In genomic region chr15:81000144-81000625, GRCh38 we compare ENCODE assay signal across 8 cellular contexts. TPM values are rescaled to one million over a fixed set of nuclear protein-coding genes. Genes with fewer than 3 reads are reported as not detected.
DNase-seq lines count a peak whose midpoint lies in the region; ATAC-seq and TF ChIP-seq lines count a peak whose summit lies in the region.

No MANE protein-coding gene starts in this region.

- TF ChIP-seq CTCF in AG04450 (IDR thresholded peaks at IDR 0.05; ENCODE audit: low read depth, low read length) (no peak), HFF-Myc (IDR thresholded peaks at IDR 0.05; ENCODE audit: low read depth, low read length, missing control alignments) (no peak), hepatocyte (IDR thresholded peaks at IDR 0.05; ENCODE audit: poor library complexity) (no peak)

- H3K36me3 Mint-ChIP-seq in activated naive CD4-positive, alpha-beta T cell treated with anti-CD3 and anti-CD28 coated beads, Interleukin-2, amount 50 U/mL, for 72 hours, result peaks cover 4 to 6% of the 10 kb centered on the region in 2 donors

- H4K20me1 ChIP-seq in hepatocyte (ENCODE audit: insufficient read depth, poor library complexity, severe bottlenecking), result peaks cover 14% of the 10 kb centered on the region

- 6% methylated on average over 21 of the region's 21 CpGs for WGBS in hepatocyte (ENCODE audit: low lambda C conversion rate, missing lambda C conversion rate)

- H3K27ac Mint-ChIP-seq in activated naive CD4-positive, alpha-beta T cell treated with anti-CD3 and anti-CD28 coated beads, Interleukin-2, amount 50 U/mL, for 72 hours, result peak overlapping the region; percentile 92 to 98

- POLR2A ChIA-PET in AG04450 (lab: Yijun Ruan, JAX), result interaction anchor here (1.2 kb wide), 1 partner anchor 9 kb away, joined by 13 read pairs; no protein-coding TSS in a partner anchor

- no peaks in the 10 kb centered on the region for H3K27me3 ChIP-seq in AG04450 (ENCODE audit: control insufficient read depth, insufficient read depth, low read length)
- H3K27me3 ChIP-seq in hepatocyte, result no peaks in the 10 kb centered on the region
- no peaks in the 10 kb centered on the region for H3K27me3 ChIP-seq in skeletal muscle satellite cell (ENCODE audit: control insufficient read depth, insufficient read depth, low read length)

- H3K79me2 ChIP-seq in hepatocyte, result peaks cover 33% of the 10 kb centered on the region

- H3K9ac ChIP-seq in skeletal muscle satellite cell (ENCODE audit: low read depth, low read length), result peak overlapping the region; percentile 96

- H3K9me3 ChIP-seq in AG04450 (ENCODE audit: control insufficient read depth, insufficient read depth, low read length), result peaks cover 13% of the 10 kb centered on the region
- no peaks in the 10 kb centered on the region for H3K9me3 ChIP-seq in hepatocyte (ENCODE audit: low read depth)
- H3K9me3 ChIP-seq in skeletal muscle satellite cell (replicated peaks; ENCODE audit: low read length), result no peaks in the 10 kb centered on the region

- H3K4me3 ChIP-seq in AG04450 (ENCODE audit: low read depth, low read length), result peak overlapping the region; percentile 83
- peak overlapping the region; percentile 93 for H3K4me3 ChIP-seq in HFF-Myc (replicated peaks; ENCODE audit: low read depth, low read length)
- peak overlapping the region; percentile 85 for H3K4me3 ChIP-seq in hepatocyte
- peak overlapping the region; percentile 79 for H3K4me3 ChIP-seq in skeletal muscle satellite cell (ENCODE audit: low read length)

- peaks cover 0 to 6% of the 10 kb centered on the region in 2 donors for H3K9me3 Mint-ChIP-seq in activated naive CD4-positive, alpha-beta T cell treated with anti-CD3 and anti-CD28 coated beads, Interleukin-2, amount 50 U/mL, for 72 hours

- no peak for ATAC-seq in activated naive CD4-positive, alpha-beta T cell treated with anti-CD3 and anti-CD28 coated beads, Interleukin-2, amount 50 U/mL, for 72 hours
- ATAC-seq in HG02852 (IDR thresholded peaks at IDR 0.05; ENCODE audit: unreplicated experiment), result no peak

- peak overlapping the region; percentile 92 for H3K4me2 ChIP-seq in hepatocyte
- H3K4me2 ChIP-seq in skeletal muscle satellite cell (ENCODE audit: low read length), result peak overlapping the region; percentile 82

- CTCF ChIA-PET in AG04450 (lab: Charles Lee), result interaction anchor here (0.7 to 2.3 kb wide), 2 partner anchors 20 to 266 kb away, joined by 3 to 15 read pairs; no protein-coding TSS in a partner anchor

- H3K9me2 ChIP-seq in hepatocyte (replicated peaks; ENCODE audit: insufficient read depth), result no peaks in the 10 kb centered on the region

- H3K36me3 ChIP-seq in hepatocyte (replicated peaks; ENCODE audit: insufficient read depth, low read depth) (no peaks in the 10 kb centered on the region), skeletal muscle satellite cell (ENCODE audit: insufficient read depth, low read length) (peaks cover 19% of the 10 kb centered on the region)

- H3K4me1 ChIP-seq in hepatocyte (ENCODE audit: insufficient read depth) (no peaks in the 10 kb centered on the region), skeletal muscle satellite cell (ENCODE audit: control insufficient read depth, insufficient read depth, low read length) (peaks cover 27% of the 10 kb centered on the region)

- H3K27ac ChIP-seq in AG04450 (ENCODE audit: low read depth, low read length) (peak overlapping the region; percentile 89), hepatocyte (peak overlapping the region; percentile 99)

- DNase-seq in AG04450 (ENCODE audit: low read depth, low spot score) (no peak), HFF-Myc (ENCODE audit: extremely low read depth, low read depth) (no peak), hepatocyte (ENCODE audit: low spot score) (peak; percentile 21), NCI-H774 (lab: John Stamatoyannopoulos, UW) (no peak), cerebellar nuclear complex (lab: John Stamatoyannopoulos, UW) (no peak)
- no peak for DNase-seq in activated naive CD4-positive, alpha-beta T cell treated with anti-CD3 and anti-CD28 coated beads, Interleukin-2, amount 50 U/mL, for 72 hours (ENCODE audit: low spot score in 2 of 2)

- H2AFZ ChIP-seq in hepatocyte, result peak overlapping the region; percentile 97

RNA-seq across cellular contexts. Expression of gene TLNRD1, which starts 0.5 kb away (rescaled TPM):
- polyA plus RNA-seq in AG04450 (2011; rRNA removed) (3.5 and 4.1 TPM in 2 replicates), hepatocyte (10.3 and 14.6 TPM in 2 replicates)
- 4.1 and 4.2 TPM in 2 replicates for polyA minus RNA-seq in AG04450 (2011; rRNA and poly(A)+ RNA removed)
- total RNA-seq in activated naive CD4-positive, alpha-beta T cell treated with anti-CD3 and anti-CD28 coated beads, Interleukin-2, amount 50 U/mL, for 72 hours, result 10 to 100 TPM in 1 of 2 donors, 1 to 10 TPM in 1; 9.4 to 15.7 TPM
- 13.3 and 15.6 TPM in 2 replicates for total RNA-seq in hepatocyte
- 8.9 and 10.7 TPM in 2 replicates for total RNA-seq in skeletal muscle satellite cell (2012; rRNA removed)

RNA-seq across cellular contexts. Expression of gene MESD, which starts 10.6 kb away (rescaled TPM):
- 19.1 and 23.9 TPM in 2 replicates for polyA plus RNA-seq in AG04450 (2011; rRNA removed)
- 8.4 and 12.4 TPM in 2 replicates for polyA minus RNA-seq in AG04450 (2011; rRNA and poly(A)+ RNA removed)
- total RNA-seq in activated naive CD4-positive, alpha-beta T cell treated with anti-CD3 and anti-CD28 coated beads, Interleukin-2, amount 50 U/mL, for 72 hours, result 10 to 100 TPM; 15.8 to 21.8 TPM
- 27.1 and 27.4 TPM in 2 replicates for total RNA-seq in hepatocyte
- 47.6 and 52.2 TPM in 2 replicates for polyA plus RNA-seq in hepatocyte
- total RNA-seq in skeletal muscle satellite cell (2012; rRNA removed), result 13.3 and 16.0 TPM in 2 replicates
